In the genomic region with DNA sequence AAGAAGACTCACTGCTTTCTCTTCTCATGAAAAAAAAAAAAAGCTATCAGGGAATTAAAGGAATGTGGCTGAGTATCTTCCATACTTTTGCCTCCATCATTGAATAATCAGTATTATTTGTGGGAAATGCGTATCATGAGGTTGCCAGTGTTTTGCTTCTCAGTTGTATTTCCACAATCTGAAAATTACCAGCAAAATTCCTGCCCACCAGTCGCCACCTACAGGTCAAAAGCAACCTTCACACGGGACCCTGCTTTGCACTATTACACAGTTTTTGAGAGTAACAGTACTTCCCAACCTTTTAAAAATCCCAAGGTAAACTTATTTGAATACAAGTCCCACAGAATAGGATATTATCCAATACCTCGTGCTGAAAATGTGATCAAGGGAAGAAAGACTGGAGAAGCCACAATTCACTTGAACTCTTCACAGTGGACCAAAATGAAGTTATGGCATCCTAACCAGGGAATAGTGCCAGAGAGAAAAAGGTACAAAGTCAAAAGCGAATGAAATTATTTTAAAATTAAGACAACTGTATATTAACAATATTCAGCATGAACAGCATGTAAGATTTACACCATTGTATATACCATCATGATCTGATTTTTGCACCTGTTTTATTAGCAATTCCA, we compare ENCODE assay signal across 8 cellular contexts. TPM values are rescaled to one million over a fixed set of nuclear protein-coding genes. Genes with fewer than 3 reads are reported as not detected.
A peak's percentile ranks its signal among the peaks of the same experiment; 100 is the strongest.
DNase-seq lines count a peak whose midpoint lies in the region; ATAC-seq, FAIRE-seq and TF ChIP-seq lines count a peak whose summit lies in the region.

No MANE protein-coding gene starts in this region.

- H3K27ac ChIP-seq in adrenal gland: no peak overlapping the region
- no peak overlapping the region for H3K27ac ChIP-seq in neuronal stem cell (replicated peaks; ENCODE audit: low read length)

- FAIRE-seq in islet of Langerhans (lab: Jason Lieb, UNC): peak; percentile 53

- TF ChIP-seq POLR2A in adrenal gland (IDR thresholded peaks at IDR 0.05): no peak

- no peak overlapping the region for H3K4me2 ChIP-seq in neuronal stem cell (ENCODE audit: insufficient read depth, low read length, poor library complexity, severe bottlenecking)

- H2BK12ac ChIP-seq in neuronal stem cell (ENCODE audit: low read length): no peak overlapping the region

- H3K18ac ChIP-seq in neuronal stem cell (ENCODE audit: low read length): no peak overlapping the region

- H3K9ac ChIP-seq in neuronal stem cell (ENCODE audit: low read depth, low read length, poor library complexity): no peak overlapping the region

- intact Hi-C loops in adrenal gland (cut with DNase I): loop anchor here in 1 of 2 donors (5.0 kb wide), 1 partner anchor 149 kb away; no protein-coding TSS in a partner anchor

- no peak for ATAC-seq in HG03571 (IDR thresholded peaks at IDR 0.05; ENCODE audit: unreplicated experiment)

- no peaks in the 10 kb centered on the region for H3K36me3 ChIP-seq in adrenal gland (replicated peaks in 1 of 2)
- H3K36me3 ChIP-seq in neuronal stem cell (replicated peaks in 1 of 2; ENCODE audit: control insufficient read depth in 2 of 2, insufficient read depth in 2 of 2, low read length in 2 of 2): no peaks in the 10 kb centered on the region

- H3K23ac ChIP-seq in neuronal stem cell (ENCODE audit: low read depth, low read length, poor library complexity): no peak overlapping the region

- H4K8ac ChIP-seq in neuronal stem cell (ENCODE audit: low read depth, low read length): no peak overlapping the region

- no peak overlapping the region for H2BK120ac ChIP-seq in neuronal stem cell (ENCODE audit: low read depth, low read length)

- no peak overlapping the region for H2BK15ac ChIP-seq in neuronal stem cell (ENCODE audit: low read length)

- H3K4me1 ChIP-seq in adrenal gland (replicated peaks in 1 of 2): no peaks in the 10 kb centered on the region
- no peaks in the 10 kb centered on the region for H3K4me1 ChIP-seq in neuronal stem cell (ENCODE audit: control insufficient read depth in 2 of 2, insufficient read depth in 1 of 2, low read depth in 1 of 2, low read length in 2 of 2)

- 2 to 19% (median 10%) methylated on average over 5 of the region's 5 CpGs for WGBS in adrenal gland, 4 donors
- no CpG with 5 or more reads among the region's 5 CpGs for WGBS in neuronal stem cell (ENCODE audit: extremely low coverage in 2 of 2, insufficient read length in 2 of 2, insufficient replicate concordance in 1 of 2), 2 donors

- no peak overlapping the region for H2AK5ac ChIP-seq in neuronal stem cell (ENCODE audit: low read depth, low read length)

- H3K79me1 ChIP-seq in neuronal stem cell (ENCODE audit: low read depth, low read length): no peaks in the 10 kb centered on the region

- H4K91ac ChIP-seq in neuronal stem cell (ENCODE audit: low read depth, low read length, poor library complexity): no peak overlapping the region

- no peak overlapping the region for H2AFZ ChIP-seq in neuronal stem cell (ENCODE audit: low read length)

- H3K27me3 ChIP-seq in adrenal gland (peaks cover 30% of the 10 kb centered on the region), neuronal stem cell (ENCODE audit: control insufficient read depth in 3 of 3, insufficient read depth in 3 of 3, low read depth in 1 of 3, low read length in 3 of 3) (peaks cover 0 to 9% (median 0%) of the 10 kb centered on the region in 3 experiments)

- no peaks in the 10 kb centered on the region for H3K9me3 ChIP-seq in adrenal gland (replicated peaks in 1 of 3)
- no peaks in the 10 kb centered on the region for H3K9me3 ChIP-seq in neuronal stem cell (replicated peaks in 1 of 2; ENCODE audit: control insufficient read depth in 2 of 2, insufficient read depth in 1 of 2, low read depth in 1 of 2, low read length in 2 of 2)

- DNase-seq in stimulated activated CD4-positive, alpha-beta T cell treated with anti-CD3 and anti-CD28 coated beads, Interleukin-2, amount 100 ng/mL, for 48 hours: peak; percentile 3 to 5
- DNase-seq in stimulated activated CD4-positive, alpha-beta T cell treated with anti-CD3 and anti-CD28 coated beads, Interleukin-12 subunit alpha, Interleukin-12 subunit beta, amount 100 ng/mL, for 4 hours: no peak
- no peak for DNase-seq in LNCaP clone FGC (ENCODE audit: low read depth)
- DNase-seq in adrenal gland: peak in 5 of 7 donors; percentile 12 to 52 (median 31)
- no peak for DNase-seq in neuronal stem cell (ENCODE audit: low spot score)
- DNase-seq in NCI-H1048 (lab: John Stamatoyannopoulos, UW): no peak

- TF ChIP-seq CTCF in LNCaP clone FGC (IDR thresholded peaks at IDR 0.05; ENCODE audit: control insufficient read depth, extremely low read depth, insufficient read depth): peak; percentile 63
- peak; percentile 24 to 67 (median 50) for TF ChIP-seq CTCF in adrenal gland (IDR thresholded peaks at IDR 0.05)

- H3K14ac ChIP-seq in neuronal stem cell (ENCODE audit: low read length): no peak overlapping the region

- H3K4me3 ChIP-seq in LNCaP clone FGC (ENCODE audit: low read depth, low read length) (no peak overlapping the region), adrenal gland (no peak overlapping the region), neuronal stem cell (ENCODE audit: low read length in 2 of 2) (no peak overlapping the region)

- H2BK5ac ChIP-seq in neuronal stem cell (ENCODE audit: low read length): no peak overlapping the region

- H3K4ac ChIP-seq in neuronal stem cell (ENCODE audit: low read length): no peak overlapping the region

RNA-seq across cellular contexts. Expression of gene PGRMC1, which starts 30.4 kb away (rescaled TPM):
- total RNA-seq in adrenal gland: 100 to 1,000 TPM; 165 to 434 (median 249) TPM
- polyA plus RNA-seq in adrenal gland: 100 to 1,000 TPM in 2 of 3 donors, 10 to 100 TPM in 1; 82.8 to 637 (median 141) TPM
- polyA plus RNA-seq in neuronal stem cell (2013, experiment 1 of 2): 115 TPM
- 116 TPM for polyA plus RNA-seq in neuronal stem cell (2013, experiment 2 of 2)

Comparison
In these comparisons a context has a peak if more than half of its experiments do, and no peak if none do; other contexts are left out.
1. DNase-seq: peak in stimulated activated CD4-positive, alpha-beta T cell treated with anti-CD3 and anti-CD28 coated beads, Interleukin-2, amount 100 ng/mL, for 48 hours (2 of 2) and adrenal gland (5 of 7); none in stimulated activated CD4-positive, alpha-beta T cell treated with anti-CD3 and anti-CD28 coated beads, Interleukin-12 subunit alpha, Interleukin-12 subunit beta, amount 100 ng/mL, for 4 hours (single experiment), LNCaP clone FGC (single experiment), neuronal stem cell (single experiment) and NCI-H1048 (single experiment).